11 cellular contexts compared by ENCODE assay signal in the genomic region with DNA sequence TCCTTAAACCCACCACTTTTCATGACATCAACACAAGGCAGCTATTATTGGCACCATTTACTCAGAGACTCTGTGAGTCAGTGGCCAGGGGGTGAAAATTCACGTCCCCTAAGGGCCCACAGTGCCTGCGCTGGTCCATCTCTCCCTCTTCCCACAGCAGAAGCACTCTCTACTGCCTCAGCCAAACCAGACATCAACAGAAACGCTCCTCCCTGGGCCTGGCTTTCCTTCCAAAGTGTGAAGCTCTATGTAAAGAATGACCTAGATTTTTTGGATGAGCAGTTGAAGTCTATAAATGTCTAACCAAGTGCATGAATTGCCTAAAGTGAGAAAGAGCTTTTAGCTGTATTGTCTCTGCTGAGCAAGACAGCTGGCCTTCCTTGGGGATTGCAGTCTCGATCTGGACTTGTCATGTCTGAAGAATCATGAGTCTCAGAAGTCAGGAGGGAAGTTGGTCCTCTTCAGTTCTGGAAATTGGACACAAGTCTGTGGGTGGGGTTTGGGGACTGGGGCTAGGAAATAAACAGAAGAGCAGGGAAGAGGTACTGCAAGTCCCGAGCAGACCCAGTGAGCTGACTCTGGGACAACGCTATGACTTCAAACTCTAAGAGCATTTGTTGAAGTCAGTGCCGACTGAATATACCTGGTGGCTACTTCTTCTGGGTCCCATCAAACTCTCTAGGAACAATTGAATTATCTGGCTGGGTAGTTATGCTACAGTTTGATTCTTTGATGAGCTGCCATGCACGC. TPM values are rescaled to one million over a fixed set of nuclear protein-coding genes. Genes with fewer than 3 reads are reported as not detected.
DNase-seq lines count a peak whose midpoint lies in the region; ATAC-seq and TF ChIP-seq lines count a peak whose summit lies in the region.
"Had no signal": no experiment of that assay in that cellular context is flagged by ENCODE, and none has a peak within 500 bp of the region (broad histone marks: within the 10 kb centered on the region; RNA-seq: fewer than 3 reads in every experiment).

No MANE protein-coding gene starts in this region.

- H3K27me3 ChIP-seq in adipocyte (replicated peaks; ENCODE audit: control insufficient read depth, insufficient read depth, low read length) (no peaks in the 10 kb centered on the region), sigmoid colon (no peaks in the 10 kb centered on the region)

- DNase-seq in activated T-cell treated with anti-CD3 and anti-CD28 coated beads, Interleukin-2, amount 50 U/mL, for 72 hours = no peak
- no peak for DNase-seq in activated T-cell treated with anti-CD3 and anti-CD28 coated beads, Interleukin-2, amount 50 U/mL, for 4 hours
- DNase-seq in adipocyte (ENCODE audit: low read depth) (peak; percentile 22), immature natural killer cell (no peak), stromal cell of bone marrow (ENCODE audit: low read depth) (peak; percentile 77), sigmoid colon (no peak)
- no peak for DNase-seq in activated CD4-positive, CD25-positive, alpha-beta regulatory T cell (lab: John Stamatoyannopoulos, UW)
- DNase-seq: activated CD4-positive, alpha-beta T cell treated with anti-CD3 and anti-CD28 coated beads for 4 hours; NCI-H1694 treated with DMSO at 0.1 percent for 48 hours had no signal

- intact Hi-C loops in sigmoid colon (cut with DNase I) = no loop called here

- peak overlapping the region in 1 of 4 donors; percentile 3 for H3K27ac ChIP-seq in sigmoid colon
- H3K27ac ChIP-seq: KMS-11 had no signal

- H3K9me3 ChIP-seq in adipocyte (ENCODE audit: control insufficient read depth, low read length) (no peaks in the 10 kb centered on the region), sigmoid colon (no peaks in the 10 kb centered on the region)

- peaks cover 17 to 39% of the 10 kb centered on the region in 2 donors for H3K36me3 Mint-ChIP-seq in activated T-cell treated with anti-CD3 and anti-CD28 coated beads, Interleukin-2, amount 50 U/mL, for 72 hours (ENCODE audit: insufficient read depth in 2 of 2)
- peaks cover 51% of the 10 kb centered on the region for H3K36me3 Mint-ChIP-seq in activated T-cell treated with anti-CD3 and anti-CD28 coated beads, Interleukin-2, amount 50 U/mL, for 4 hours (ENCODE audit: insufficient read depth)
- peaks cover 3 to 8% (median 5%) of the 10 kb centered on the region in 3 donors for H3K36me3 Mint-ChIP-seq in immature natural killer cell

- peaks cover 28% of the 10 kb centered on the region for H3K4me1 ChIP-seq in adipocyte (ENCODE audit: control insufficient read depth, insufficient read depth, low read length)
- H3K4me1 ChIP-seq in sigmoid colon = peaks cover 0 to 15% (median 9%) of the 10 kb centered on the region in 4 donors

- no peak for TF ChIP-seq EP300 in sigmoid colon (IDR thresholded peaks at IDR 0.05)

- H3K4me3 ChIP-seq in adipocyte (ENCODE audit: low read length) (peak overlapping the region; percentile 30), sigmoid colon (no peak overlapping the region)

- no peak overlapping the region for H3K9ac ChIP-seq in adipocyte (ENCODE audit: low read length)
- H3K9ac ChIP-seq: KMS-11 had no signal

- no peak for TF ChIP-seq POLR2A in sigmoid colon (IDR thresholded peaks at IDR 0.05)

- no peak for TF ChIP-seq CTCF in sigmoid colon (IDR thresholded peaks at IDR 0.05)

- H3K4me1 Mint-ChIP-seq in activated T-cell treated with anti-CD3 and anti-CD28 coated beads, Interleukin-2, amount 50 U/mL, for 72 hours (ENCODE audit: low read depth) = peaks cover 98% of the 10 kb centered on the region
- H3K4me1 Mint-ChIP-seq in activated T-cell treated with anti-CD3 and anti-CD28 coated beads, Interleukin-2, amount 50 U/mL, for 4 hours (ENCODE audit: low read depth) = peaks cover 98% of the 10 kb centered on the region
- peaks cover 92 to 100% of the 10 kb centered on the region in 2 donors for H3K4me1 Mint-ChIP-seq in immature natural killer cell

- no peak for ATAC-seq in activated T-cell treated with anti-CD3 and anti-CD28 coated beads, Interleukin-2, amount 50 U/mL, for 72 hours (replicated peaks in 1 of 2)
- no peak for ATAC-seq in activated T-cell treated with anti-CD3 and anti-CD28 coated beads, Interleukin-2, amount 50 U/mL, for 4 hours
- no peak for ATAC-seq in SK-N-SH treated with all-trans-retinoic acid at 6 μM for 48 hours

- no peaks in the 10 kb centered on the region for H3K9me3 Mint-ChIP-seq in activated T-cell treated with anti-CD3 and anti-CD28 coated beads, Interleukin-2, amount 50 U/mL, for 72 hours
- H3K9me3 Mint-ChIP-seq in activated T-cell treated with anti-CD3 and anti-CD28 coated beads, Interleukin-2, amount 50 U/mL, for 4 hours = no peaks in the 10 kb centered on the region
- H3K9me3 Mint-ChIP-seq in immature natural killer cell = no peaks in the 10 kb centered on the region

- peak overlapping the region in 1 of 2 donors; percentile 24 for H3K4me3 Mint-ChIP-seq in activated T-cell treated with anti-CD3 and anti-CD28 coated beads, Interleukin-2, amount 50 U/mL, for 72 hours
- no peak overlapping the region for H3K4me3 Mint-ChIP-seq in activated T-cell treated with anti-CD3 and anti-CD28 coated beads, Interleukin-2, amount 50 U/mL, for 4 hours
- peak overlapping the region in 2 of 5 donors; percentile 4 to 29 for H3K4me3 Mint-ChIP-seq in immature natural killer cell

- H3K27ac Mint-ChIP-seq in activated T-cell treated with anti-CD3 and anti-CD28 coated beads, Interleukin-2, amount 50 U/mL, for 72 hours = peak overlapping the region; percentile 49
- peak overlapping the region; percentile 32 to 89 (median 83) for H3K27ac Mint-ChIP-seq in immature natural killer cell

- WGBS in sigmoid colon, 2 donors = 87 to 89% methylated on average over 8 of the region's 8 CpGs

- no peaks in the 10 kb centered on the region for H3K27me3 Mint-ChIP-seq in activated T-cell treated with anti-CD3 and anti-CD28 coated beads, Interleukin-2, amount 50 U/mL, for 72 hours (ENCODE audit: low read depth)
- H3K27me3 Mint-ChIP-seq in activated T-cell treated with anti-CD3 and anti-CD28 coated beads, Interleukin-2, amount 50 U/mL, for 4 hours (ENCODE audit: low read depth) = no peaks in the 10 kb centered on the region
- H3K27me3 Mint-ChIP-seq in immature natural killer cell (ENCODE audit: low read depth in 3 of 3) = no peaks in the 10 kb centered on the region

- H3K36me3 ChIP-seq in adipocyte (ENCODE audit: control insufficient read depth, insufficient read depth, low read length, severe bottlenecking) = no peaks in the 10 kb centered on the region
- no peaks in the 10 kb centered on the region for H3K36me3 ChIP-seq in sigmoid colon

TF ChIP-seq in SK-N-SH treated with all-trans-retinoic acid at 6 μM for 48 hours, 23 proteins besides CTCF, POLR2A, EP300 and RAD21 (continues in another document):
- TF ChIP-seq RARB (CRISPR knock-in tag; IDR thresholded peaks at IDR 0.05) = no peak
- TF ChIP-seq, protein P1, sequence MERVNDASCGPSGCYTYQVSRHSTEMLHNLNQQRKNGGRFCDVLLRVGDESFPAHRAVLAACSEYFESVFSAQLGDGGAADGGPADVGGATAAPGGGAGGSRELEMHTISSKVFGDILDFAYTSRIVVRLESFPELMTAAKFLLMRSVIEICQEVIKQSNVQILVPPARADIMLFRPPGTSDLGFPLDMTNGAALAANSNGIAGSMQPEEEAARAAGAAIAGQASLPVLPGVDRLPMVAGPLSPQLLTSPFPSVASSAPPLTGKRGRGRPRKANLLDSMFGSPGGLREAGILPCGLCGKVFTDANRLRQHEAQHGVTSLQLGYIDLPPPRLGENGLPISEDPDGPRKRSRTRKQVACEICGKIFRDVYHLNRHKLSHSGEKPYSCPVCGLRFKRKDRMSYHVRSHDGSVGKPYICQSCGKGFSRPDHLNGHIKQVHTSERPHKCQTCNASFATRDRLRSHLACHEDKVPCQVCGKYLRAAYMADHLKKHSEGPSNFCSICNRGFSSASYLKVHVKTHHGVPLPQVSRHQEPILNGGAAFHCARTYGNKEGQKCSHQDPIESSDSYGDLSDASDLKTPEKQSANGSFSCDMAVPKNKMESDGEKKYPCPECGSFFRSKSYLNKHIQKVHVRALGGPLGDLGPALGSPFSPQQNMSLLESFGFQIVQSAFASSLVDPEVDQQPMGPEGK (CRISPR knock-in tag; IDR thresholded peaks at IDR 0.05; ENCODE audit: borderline replicate concordance) = no peak
- TF ChIP-seq ZFP3 (CRISPR knock-in tag; IDR thresholded peaks at IDR 0.05) = no peak
- TF ChIP-seq ZNF70 (CRISPR knock-in tag; IDR thresholded peaks at IDR 0.05) = no peak
- no peak for TF ChIP-seq ZNF565 (CRISPR knock-in tag; conservative IDR thresholded peaks at IDR 0.05; ENCODE audit: low read depth)
- no peak for TF ChIP-seq CSDC2 (CRISPR knock-in tag; IDR thresholded peaks at IDR 0.05)
- TF ChIP-seq ARNTL (CRISPR knock-in tag; IDR thresholded peaks at IDR 0.05; ENCODE audit: borderline replicate concordance, low read depth) = no peak
- TF ChIP-seq, protein P2, sequence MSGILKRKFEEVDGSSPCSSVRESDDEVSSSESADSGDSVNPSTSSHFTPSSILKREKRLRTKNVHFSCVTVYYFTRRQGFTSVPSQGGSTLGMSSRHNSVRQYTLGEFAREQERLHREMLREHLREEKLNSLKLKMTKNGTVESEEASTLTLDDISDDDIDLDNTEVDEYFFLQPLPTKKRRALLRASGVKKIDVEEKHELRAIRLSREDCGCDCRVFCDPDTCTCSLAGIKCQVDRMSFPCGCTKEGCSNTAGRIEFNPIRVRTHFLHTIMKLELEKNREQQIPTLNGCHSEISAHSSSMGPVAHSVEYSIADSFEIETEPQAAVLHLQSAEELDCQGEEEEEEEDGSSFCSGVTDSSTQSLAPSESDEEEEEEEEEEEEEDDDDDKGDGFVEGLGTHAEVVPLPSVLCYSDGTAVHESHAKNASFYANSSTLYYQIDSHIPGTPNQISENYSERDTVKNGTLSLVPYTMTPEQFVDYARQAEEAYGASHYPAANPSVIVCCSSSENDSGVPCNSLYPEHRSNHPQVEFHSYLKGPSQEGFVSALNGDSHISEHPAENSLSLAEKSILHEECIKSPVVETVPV (CRISPR knock-in tag; IDR thresholded peaks at IDR 0.05) = no peak
- TF ChIP-seq OSR1 (CRISPR knock-in tag; IDR thresholded peaks at IDR 0.05) = no peak
- no peak for TF ChIP-seq ZC3H10 (CRISPR knock-in tag; IDR thresholded peaks at IDR 0.05)

RNA-seq across cellular contexts. Expression of a gene that starts 29.0 kb away (rescaled TPM):
- 100 to 1,000 TPM; 173 to 183 TPM for total RNA-seq in activated T-cell treated with anti-CD3 and anti-CD28 coated beads, Interleukin-2, amount 50 U/mL, for 72 hours
- total RNA-seq in activated T-cell treated with anti-CD3 and anti-CD28 coated beads, Interleukin-2, amount 50 U/mL, for 4 hours = 10 to 100 TPM; 36.9 to 55.5 (median 47.6) TPM
- polyA plus RNA-seq in immature natural killer cell (10 to 100 TPM; 21.9 to 63.9 (median 22.7) TPM), sigmoid colon (1 to 10 TPM in 2 of 3 donors, not detected in 1; 1.2 to 3.6 TPM)
- total RNA-seq in sigmoid colon = under 1 TPM in 3 of 4 donors, not detected in 1; 0.33 to 0.71 (median 0.54) TPM

Comparison
In these comparisons a context has a peak if more than half of its experiments do, and no peak if none do; other contexts are left out.
1. DNase-seq: peak in adipocyte (single experiment) and stromal cell of bone marrow (single experiment); none in activated T-cell treated with anti-CD3 and anti-CD28 coated beads, Interleukin-2, amount 50 U/mL, for 72 hours (0 of 2), activated T-cell treated with anti-CD3 and anti-CD28 coated beads, Interleukin-2, amount 50 U/mL, for 4 hours (single experiment), immature natural killer cell (0 of 3), sigmoid colon (single experiment) and activated CD4-positive, CD25-positive, alpha-beta regulatory T cell (0 of 4).
2. RNA of a gene that starts 29.0 kb away (total RNA-seq): 173 to 183 TPM in activated T-cell treated with anti-CD3 and anti-CD28 coated beads, Interleukin-2, amount 50 U/mL, for 72 hours and 36.9 to 55.5 TPM in activated T-cell treated with anti-CD3 and anti-CD28 coated beads, Interleukin-2, amount 50 U/mL, for 4 hours; 0.33 to 0.71 TPM in sigmoid colon; every median in the first group is over 10 times any median in the second.